14 cellular contexts compared by ENCODE assay signal in genomic region chr17:50053654-50053960, GRCh38. TPM values are rescaled to one million over a fixed set of nuclear protein-coding genes. Genes with fewer than 3 reads are reported as not detected.
DNase-seq lines count a peak whose midpoint lies in the region; ATAC-seq, FAIRE-seq and TF ChIP-seq lines count a peak whose summit lies in the region.
"Had no signal": no experiment of that assay in that cellular context is flagged by ENCODE, and none has a peak within 500 bp of the region (broad histone marks: within the 10 kb centered on the region; RNA-seq: fewer than 3 reads in every experiment).

No MANE protein-coding gene starts in this region.

- no TSS peak for BruUV-seq in K562 (replicated peaks; lab: Mats Ljungman, UMichigan)

- H3K9me1 ChIP-seq in K562 (ENCODE audit: control insufficient read depth, insufficient read depth, low read length): no peaks in the 10 kb centered on the region

- H2AFZ ChIP-seq in K562 (ENCODE audit: low read depth, low read length): no peak overlapping the region
- no peak overlapping the region for H2AFZ ChIP-seq in mesenchymal stem cell (ENCODE audit: low read depth, low read length)

- POLR2A ChIA-PET in K562 (lab: Yijun Ruan, JAX): interaction anchor here (1.9 kb wide), 1 partner anchor 16 kb away, joined by 3 read pairs; no protein-coding TSS in a partner anchor

- TF ChIP-seq EP300 in K562 (IDR thresholded peaks at IDR 0.05; ENCODE audit: low read length): no peak

- H3K18ac ChIP-seq in mesenchymal stem cell (ENCODE audit: low read depth in 1 of 2, low read length in 2 of 2): peak overlapping the region; percentile 29 to 86

- ATAC-seq in heart right ventricle (no peak), Right ventricle myocardium superior (ENCODE audit: poor library complexity) (no peak), K562 (no peak)
- ATAC-seq: left colon had no signal

- H2BK15ac ChIP-seq in mesenchymal stem cell (ENCODE audit: low read depth, poor library complexity, severe bottlenecking): no peak overlapping the region

- no peaks in the 10 kb centered on the region for H3K36me3 ChIP-seq in heart right ventricle
- no peaks in the 10 kb centered on the region for H3K36me3 ChIP-seq in K562 (ENCODE audit: control insufficient read depth, insufficient read depth, low read length)
- peaks cover 0 to 9% of the 10 kb centered on the region in 2 experiments for H3K36me3 ChIP-seq in mesenchymal stem cell (ENCODE audit: control insufficient read depth in 1 of 2, insufficient read depth in 2 of 2, low read depth in 1 of 2, low read length in 2 of 2)
- no peaks in the 10 kb centered on the region for H3K36me3 ChIP-seq in uterus
- H3K36me3 ChIP-seq: suprapubic skin had no signal

- in situ Hi-C loops in K562 (cut with MboI): no loop called here

- TF ChIP-seq RAD21 in K562 (CRISPR knock-in tag; conservative IDR thresholded peaks at IDR 0.05 in 1 of 2, IDR thresholded peaks at IDR 0.05 in 1 of 2): no peak

- no peak overlapping the region; a peak in 1 of 4 replicates for H3K9ac ChIP-seq in K562 (ENCODE audit: insufficient read depth in 1 of 2, low read depth in 2 of 2, low read length in 2 of 2)
- no peak overlapping the region for H3K9ac ChIP-seq in mesenchymal stem cell (ENCODE audit: low read length)

- intact Hi-C loops in heart right ventricle (cut with DNase I) (loop anchor here in 1 of 10 donors (2.0 kb wide), 1 partner anchor 33 kb away; no protein-coding TSS in a partner anchor), Right ventricle myocardium superior (cut with DNase I) (no loop called here), K562 (cut with micrococcal nuclease) (no loop called here), uterus (cut with DNase I; ENCODE audit: low total_unique reads) (no loop called here)

- DNase-seq in heart right ventricle (no peak), Right ventricle myocardium superior (no peak), K562 (ENCODE audit: extremely low read depth in 1 of 4, low spot score in 3 of 4) (no peak), mesenchymal stem cell (peak; percentile 68), uterus (no peak), NCI-H1694 (lab: John Stamatoyannopoulos, UW) (no peak), middle frontal gyrus (ENCODE audit: extremely low spot score, low spot score) (no peak), midbrain (lab: John Stamatoyannopoulos, UW) (no peak)
- DNase-seq: activated CD4-positive, alpha-beta T cell treated with anti-CD3 and anti-CD28 coated beads for 48 hours; caudate nucleus; left colon; NCI-H526 treated with DMSO at 0.1 percent for 48 hours had no signal

- no peaks in the 10 kb centered on the region for H3K79me1 ChIP-seq in mesenchymal stem cell (replicated peaks; ENCODE audit: low read length, poor library complexity, severe bottlenecking)

- H4K20me1 ChIP-seq in K562 (replicated peaks; ENCODE audit: control insufficient read depth, insufficient read depth, low read length): no peaks in the 10 kb centered on the region

- H3K79me2 ChIP-seq in K562 (ENCODE audit: control insufficient read depth, insufficient read depth, low read length): no peaks in the 10 kb centered on the region

- TF ChIP-seq POLR2A in K562 (conservative IDR thresholded peaks at IDR 0.05) (no peak), uterus (IDR thresholded peaks at IDR 0.05) (no peak)

- H3K9me3 ChIP-seq in heart right ventricle: no peaks in the 10 kb centered on the region
- no peaks in the 10 kb centered on the region for H3K9me3 ChIP-seq in K562 (replicated peaks; ENCODE audit: control insufficient read depth, insufficient read depth, low read depth, low read length)
- no peaks in the 10 kb centered on the region for H3K9me3 ChIP-seq in mesenchymal stem cell (ENCODE audit: control insufficient read depth, low read length)
- H3K9me3 ChIP-seq in uterus: no peaks in the 10 kb centered on the region
- H3K9me3 ChIP-seq: suprapubic skin had no signal

- H3K4me1 ChIP-seq in heart right ventricle (peaks cover 7 to 69% (median 51%) of the 10 kb centered on the region in 9 donors), K562 (replicated peaks in 1 of 2; ENCODE audit: control insufficient read depth in 2 of 2, insufficient read depth in 2 of 2, low read length in 2 of 2) (peaks cover 18 to 19% of the 10 kb centered on the region in 2 experiments), mesenchymal stem cell (ENCODE audit: control insufficient read depth, insufficient read depth, low read depth, low read length) (peaks cover 48% of the 10 kb centered on the region), uterus (peaks cover 4 to 14% of the 10 kb centered on the region in 2 donors)

- no peak overlapping the region for H2BK120ac ChIP-seq in mesenchymal stem cell (ENCODE audit: low read depth, low read length)

- no peak overlapping the region for H4K91ac ChIP-seq in mesenchymal stem cell (ENCODE audit: low read length)

- peak overlapping the region in 1 of 2 experiments; percentile 7 for H2BK12ac ChIP-seq in mesenchymal stem cell (ENCODE audit: low read length in 2 of 2)

- no peak overlapping the region for H3K14ac ChIP-seq in mesenchymal stem cell (ENCODE audit: low read length in 2 of 2)

- peak overlapping the region; percentile 9 for H2AK5ac ChIP-seq in mesenchymal stem cell (ENCODE audit: low read length, severe bottlenecking)

- WGBS in heart right ventricle, 2 donors: 38 to 48% methylated on average over 3 of the region's 3 CpGs
- WGBS in K562 (ENCODE audit: insufficient coverage, low coverage, missing lambda C conversion rate): 10% methylated on average over 3 of the region's 3 CpGs
- WGBS in mesenchymal stem cell: 0% methylated on average over 3 of the region's 3 CpGs

- no peak overlapping the region for H3K23ac ChIP-seq in mesenchymal stem cell (ENCODE audit: low read length in 2 of 2)

- FAIRE-seq in K562 (lab: Jason Lieb, UNC): peak; percentile 6

- peak overlapping the region in 1 of 2 experiments; percentile 21 for H3K4ac ChIP-seq in mesenchymal stem cell (ENCODE audit: low read depth in 1 of 2, low read length in 2 of 2)

- H3K4me3 ChIP-seq in heart right ventricle: no peak overlapping the region
- no peak overlapping the region for H3K4me3 ChIP-seq in K562
- H3K4me3 ChIP-seq in mesenchymal stem cell (ENCODE audit: insufficient read depth in 1 of 2, low read depth in 1 of 2, low read length in 2 of 2): no peak overlapping the region
- no peak overlapping the region for H3K4me3 ChIP-seq in uterus
- H3K4me3 ChIP-seq: suprapubic skin had no signal

- CTCF ChIA-PET in K562 (lab: Yijun Ruan, JAX; ENCODE audit: low intra/inter-chr PET ratio): interaction anchor here (0.7 kb wide), 1 partner anchor 27 kb away, joined by 3 read pairs; no protein-coding TSS in a partner anchor

- H4K8ac ChIP-seq in mesenchymal stem cell (ENCODE audit: low read length): no peak overlapping the region

- H3K27ac ChIP-seq in heart right ventricle (peak overlapping the region in 6 of 10 donors; percentile 3 to 65 (median 32)), K562 (ENCODE audit: extremely low read depth, low read depth, low read length) (no peak overlapping the region), mesenchymal stem cell (ENCODE audit: low read length, poor library complexity, severe bottlenecking) (peak overlapping the region; percentile 48), uterus (peak overlapping the region; percentile 91 to 92)
- H3K27ac ChIP-seq: suprapubic skin had no signal

- no peak for TF ChIP-seq CTCF in heart right ventricle (IDR thresholded peaks at IDR 0.05)
- no peak for TF ChIP-seq CTCF in K562 (IDR thresholded peaks at IDR 0.05 in 2 of 3, conservative IDR thresholded peaks at IDR 0.05 in 1 of 3; ENCODE audit: insufficient read depth in 2 of 3, low read depth in 1 of 3, low read length in 3 of 3)
- TF ChIP-seq CTCF in uterus (IDR thresholded peaks at IDR 0.05): no peak

- peaks cover 0 to 38% (median 0%) of the 10 kb centered on the region in 7 donors for H3K27me3 ChIP-seq in heart right ventricle
- peaks cover 16 to 41% of the 10 kb centered on the region in 2 experiments; a peak in 4 of 5 replicates for H3K27me3 ChIP-seq in K562 (ENCODE audit: control insufficient read depth in 2 of 2, insufficient read depth in 2 of 2, low read length in 2 of 2)
- no peaks in the 10 kb centered on the region for H3K27me3 ChIP-seq in mesenchymal stem cell (ENCODE audit: control insufficient read depth in 1 of 2, insufficient read depth in 1 of 2, low read length in 2 of 2)
- H3K27me3 ChIP-seq in uterus: no peaks in the 10 kb centered on the region
- H3K27me3 ChIP-seq: suprapubic skin had no signal

- H2BK5ac ChIP-seq in mesenchymal stem cell (ENCODE audit: low read depth, low read length, poor library complexity, severe bottlenecking): peak overlapping the region; percentile 26

- no peak overlapping the region for H3K4me2 ChIP-seq in K562 (ENCODE audit: insufficient read depth, low read length)
- no peak overlapping the region for H3K4me2 ChIP-seq in mesenchymal stem cell (ENCODE audit: low read length, poor library complexity, severe bottlenecking)

RNA-seq across cellular contexts. Expression of gene ITGA3, which starts 2.3 kb away (rescaled TPM):
- total RNA-seq in heart right ventricle (10 to 100 TPM; 12.5 to 44.2 (median 22.5) TPM), Right ventricle myocardium superior (12.6 TPM), K562 (2014; rRNA removed) (0.05 and 0.20 TPM in 2 replicates), K562 (2014; rRNA removed; fragmentation: Illumina TruSeq; extraction: Trizol) (0.10 and 0.33 TPM in 2 replicates), K562 (2015; rRNA removed; fragmentation: Illumina TruSeq; extraction: Trizol) (0.11 and 0.14 TPM in 2 replicates), K562 (2021) (0.75 and 1.3 TPM in 2 replicates), uterus (10 to 100 TPM; 14.3 to 73.1 (median 33.4) TPM)
- polyA plus RNA-seq in heart right ventricle (10 to 100 TPM; 26.1 to 39.9 TPM), K562 (2011; rRNA removed) (0.15 and 0.16 TPM in 2 replicates), K562 (2014; fragmentation: Illumina TruSeq; extraction: Trizol) (0.13 and 0.24 TPM in 2 replicates), K562 (2014; fragmentation: Nextera tagmentation; extraction: Ambion mirVana) (not detected), K562 (2014; rRNA removed) (0.03 TPM in 2 replicates)
- total RNA-seq in K562 (2011; cell fraction: chromatin; rRNA removed; ENCODE audit: low replicate concordance): 0.19 and 1.1 TPM in 2 replicates
- total RNA-seq in K562 (2011; cell fraction: nucleolus; rRNA removed): 1.1 and 4.2 TPM in 2 replicates
- 0.51 and 1.1 TPM in 2 replicates for total RNA-seq in K562 (2011; cell fraction: nucleoplasm; rRNA removed)
- polyA plus RNA-seq in K562 (2011; cell fraction: cytosol; rRNA removed): 0.13 and 0.30 TPM in 2 replicates
- 0.86 and 1.1 TPM in 2 replicates for polyA plus RNA-seq in K562 (2011; cell fraction: nucleus; rRNA removed)
- 0.35 and 1.4 TPM in 2 replicates for polyA plus RNA-seq in K562 (2012)
- 1.1 TPM in 1 of 2 replicates, not detected in the other for polyA minus RNA-seq in K562 (2011; rRNA and poly(A)+ RNA removed)
- polyA minus RNA-seq in K562 (2011; cell fraction: cytosol; rRNA and poly(A)+ RNA removed): 0.19 and 2.6 TPM in 2 replicates
- polyA minus RNA-seq in K562 (2011; cell fraction: nucleus; rRNA and poly(A)+ RNA removed): 0.56 and 0.67 TPM in 2 replicates
- polyA plus RNA-seq in mesenchymal stem cell (2013, experiment 1 of 2): 136 TPM
- 138 TPM for polyA plus RNA-seq in mesenchymal stem cell (2013, experiment 2 of 2)

RNA-seq across cellular contexts. Expression of gene PDK2, which starts 41.5 kb away (rescaled TPM):
- total RNA-seq in heart right ventricle: 100 to 1,000 TPM; 161 to 337 (median 231) TPM
- 100 to 1,000 TPM in 1 of 2 donors, 10 to 100 TPM in 1; 88.1 to 129 TPM for polyA plus RNA-seq in heart right ventricle
- 250 TPM for total RNA-seq in Right ventricle myocardium superior
- 1.4 and 4.1 TPM in 2 replicates for total RNA-seq in K562 (2011; cell fraction: chromatin; rRNA removed; ENCODE audit: low replicate concordance)
- 1.1 and 3.0 TPM in 2 replicates for total RNA-seq in K562 (2011; cell fraction: nucleolus; rRNA removed)
- total RNA-seq in K562 (2011; cell fraction: nucleoplasm; rRNA removed): 0.37 and 0.53 TPM in 2 replicates
- 1.00 and 1.5 TPM in 2 replicates for total RNA-seq in K562 (2014; rRNA removed)
- total RNA-seq in K562 (2014; rRNA removed; fragmentation: Illumina TruSeq; extraction: Trizol): 0.38 and 0.87 TPM in 2 replicates
- total RNA-seq in K562 (2015; rRNA removed; fragmentation: Illumina TruSeq; extraction: Trizol): 1.2 and 1.4 TPM in 2 replicates
- total RNA-seq in K562 (2021): 1.9 and 2.5 TPM in 2 replicates
- 1.8 and 5.3 TPM in 2 replicates for polyA plus RNA-seq in K562 (2011; rRNA removed)
- polyA plus RNA-seq in K562 (2011; cell fraction: cytosol; rRNA removed): 3.7 and 10.5 TPM in 2 replicates
- 4.9 and 5.8 TPM in 2 replicates for polyA plus RNA-seq in K562 (2011; cell fraction: nucleus; rRNA removed)
- polyA plus RNA-seq in K562 (2012): 2.6 and 5.2 TPM in 2 replicates
- polyA plus RNA-seq in K562 (2014; fragmentation: Illumina TruSeq; extraction: Trizol): 2.0 and 2.7 TPM in 2 replicates
- under 1 TPM; 0.03 to 0.08 TPM for polyA plus RNA-seq in K562 (2014; fragmentation: Nextera tagmentation; extraction: Ambion mirVana)
- polyA plus RNA-seq in K562 (2014; rRNA removed): 1.5 and 2.6 TPM in 2 replicates
- 3.0 and 4.2 TPM in 2 replicates for polyA minus RNA-seq in K562 (2011; rRNA and poly(A)+ RNA removed)
- 3.3 and 9.3 TPM in 2 replicates for polyA minus RNA-seq in K562 (2011; cell fraction: cytosol; rRNA and poly(A)+ RNA removed)
- polyA minus RNA-seq in K562 (2011; cell fraction: nucleus; rRNA and poly(A)+ RNA removed): 1.6 and 1.8 TPM in 2 replicates
- 43.1 TPM for polyA plus RNA-seq in mesenchymal stem cell (2013, experiment 1 of 2)
- 39.6 TPM for polyA plus RNA-seq in mesenchymal stem cell (2013, experiment 2 of 2)
- 10 to 100 TPM; 12.9 to 62.6 (median 32.4) TPM for total RNA-seq in uterus

RNA-seq across cellular contexts. Expression of gene DLX3, which starts 58.6 kb away (rescaled TPM):
- under 1 TPM in 2 of 10 donors, not detected in 8; 0.11 to 0.23 TPM for total RNA-seq in heart right ventricle
- polyA plus RNA-seq in heart right ventricle: under 1 TPM in 1 of 2 donors, not detected in 1; 0.03 TPM
- not detected for total RNA-seq in Right ventricle myocardium superior
- not detected in 2 replicates for total RNA-seq in K562 (2011; cell fraction: chromatin; rRNA removed; ENCODE audit: low replicate concordance)
- not detected in 2 replicates for total RNA-seq in K562 (2011; cell fraction: nucleolus; rRNA removed)
- not detected in 2 replicates for total RNA-seq in K562 (2011; cell fraction: nucleoplasm; rRNA removed)
- not detected in 2 replicates for total RNA-seq in K562 (2014; rRNA removed)
- total RNA-seq in K562 (2014; rRNA removed; fragmentation: Illumina TruSeq; extraction: Trizol): not detected in 2 replicates
- not detected in 2 replicates for total RNA-seq in K562 (2015; rRNA removed; fragmentation: Illumina TruSeq; extraction: Trizol)
- not detected in 2 replicates for total RNA-seq in K562 (2021)
- polyA plus RNA-seq in K562 (2011; rRNA removed): not detected in 2 replicates
- polyA plus RNA-seq in K562 (2011; cell fraction: cytosol; rRNA removed): not detected in 2 replicates
- not detected in 2 replicates for polyA plus RNA-seq in K562 (2011; cell fraction: nucleus; rRNA removed)
- not detected in 2 replicates for polyA plus RNA-seq in K562 (2012)
- polyA plus RNA-seq in K562 (2014; fragmentation: Illumina TruSeq; extraction: Trizol): not detected in 2 replicates
- polyA plus RNA-seq in K562 (2014; fragmentation: Nextera tagmentation; extraction: Ambion mirVana): not detected
- not detected in 2 replicates for polyA plus RNA-seq in K562 (2014; rRNA removed)
- polyA minus RNA-seq in K562 (2011; rRNA and poly(A)+ RNA removed): not detected in 2 replicates
- polyA minus RNA-seq in K562 (2011; cell fraction: cytosol; rRNA and poly(A)+ RNA removed): not detected in 2 replicates
- not detected in 2 replicates for polyA minus RNA-seq in K562 (2011; cell fraction: nucleus; rRNA and poly(A)+ RNA removed)
- polyA plus RNA-seq in mesenchymal stem cell (2013, experiment 1 of 2): 0.01 TPM
- polyA plus RNA-seq in mesenchymal stem cell (2013, experiment 2 of 2): not detected
- under 1 TPM in 1 of 4 donors, not detected in 3; 0.28 TPM for total RNA-seq in uterus
- total RNA-seq: left colon, pulmonary artery endothelial cell had no signal
